8 cellular contexts compared by ENCODE assay signal in the genomic region with DNA sequence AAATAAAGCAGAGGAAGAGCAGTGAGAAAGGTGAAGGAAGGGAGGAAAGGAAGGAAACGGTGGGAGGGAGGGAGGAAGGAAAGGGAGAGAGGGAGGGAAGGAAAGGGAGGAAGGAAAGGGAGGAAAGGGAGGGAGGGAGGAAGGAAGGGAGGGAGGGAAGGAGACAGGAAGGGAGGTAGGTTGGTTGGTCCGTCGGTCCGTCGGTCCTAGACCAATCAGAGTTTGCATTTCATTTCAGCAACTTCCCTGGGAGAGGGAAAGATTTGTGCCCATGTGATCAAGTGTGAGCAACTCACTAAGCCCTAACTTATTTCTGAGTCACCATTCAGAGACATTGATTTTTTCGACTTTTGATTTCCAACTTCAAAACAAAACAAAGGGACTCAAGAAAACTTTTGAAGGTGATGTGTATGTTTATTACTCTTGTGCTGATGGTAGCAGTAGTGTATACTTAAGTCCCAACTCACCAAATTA.
DNase-seq lines count a peak whose midpoint lies in the region; ATAC-seq and TF ChIP-seq lines count a peak whose summit lies in the region.

No MANE protein-coding gene starts in this region.

- H3K79me2 ChIP-seq in MM.1S (ENCODE audit: low read length) = peaks cover 50% of the 10 kb centered on the region

- TF ChIP-seq CTCF in VCaP (conservative IDR thresholded peaks at IDR 0.05) (no peak), MM.1S (IDR thresholded peaks at IDR 0.05; ENCODE audit: low read length) (no peak)

- no peaks in the 10 kb centered on the region for H3K27me3 ChIP-seq in MM.1S (replicated peaks; ENCODE audit: insufficient read depth, low read length)

- H3K9ac ChIP-seq in MM.1S (ENCODE audit: low read length) = no peak overlapping the region

- H3K27ac Mint-ChIP-seq in stimulated activated memory B cell treated with anti-CD40 and anti-IgM and Interleukin-4, amounts not matched to agents 10 μg/mL and 1 μg/mL and 100 μg/mL, for 72 hours = peak overlapping the region; percentile 36

- H3K4me1 ChIP-seq in MM.1S (ENCODE audit: low read length) = no peaks in the 10 kb centered on the region

- no peaks in the 10 kb centered on the region for H3K9me3 ChIP-seq in MM.1S (replicated peaks; ENCODE audit: insufficient read depth, low read length)

- H3K9me3 Mint-ChIP-seq in stimulated activated memory B cell treated with anti-CD40 and anti-IgM and Interleukin-4, amounts not matched to agents 10 μg/mL and 1 μg/mL and 100 μg/mL, for 72 hours = no peaks in the 10 kb centered on the region

- peak overlapping the region; percentile 92 for H3K27ac ChIP-seq in VCaP
- no peak overlapping the region for H3K27ac ChIP-seq in MM.1S (ENCODE audit: low read length)

- no peaks in the 10 kb centered on the region for H3K36me3 ChIP-seq in MM.1S (replicated peaks; ENCODE audit: insufficient read depth, low read length)

- no peak overlapping the region for H3K4me3 Mint-ChIP-seq in stimulated activated memory B cell treated with anti-CD40 and anti-IgM and Interleukin-4, amounts not matched to agents 10 μg/mL and 1 μg/mL and 100 μg/mL, for 72 hours

- H3F3A ChIP-seq in MM.1S (ENCODE audit: insufficient read depth, low read length) = no peaks in the 10 kb centered on the region

- peaks cover 10% of the 10 kb centered on the region for H3K36me3 Mint-ChIP-seq in stimulated activated memory B cell treated with anti-CD40 and anti-IgM and Interleukin-4, amounts not matched to agents 10 μg/mL and 1 μg/mL and 100 μg/mL, for 72 hours

- ATAC-seq in stimulated activated memory B cell treated with anti-CD40 and anti-IgM and Interleukin-4, amounts not matched to agents 10 μg/mL and 1 μg/mL and 100 μg/mL, for 72 hours = no peak
- ATAC-seq in HG03108 (IDR thresholded peaks at IDR 0.05; ENCODE audit: unreplicated experiment) (no peak), HG03139 (IDR thresholded peaks at IDR 0.05; ENCODE audit: unreplicated experiment) (no peak)

- H3K9me2 ChIP-seq in MM.1S (replicated peaks; ENCODE audit: insufficient read depth, low read length) = no peaks in the 10 kb centered on the region

- H3K27me3 Mint-ChIP-seq in stimulated activated memory B cell treated with anti-CD40 and anti-IgM and Interleukin-4, amounts not matched to agents 10 μg/mL and 1 μg/mL and 100 μg/mL, for 72 hours = no peaks in the 10 kb centered on the region

- H3K4me3 ChIP-seq in MM.1S (ENCODE audit: low read length) = no peak overlapping the region

- peaks cover 17% of the 10 kb centered on the region for H3K4me1 Mint-ChIP-seq in stimulated activated memory B cell treated with anti-CD40 and anti-IgM and Interleukin-4, amounts not matched to agents 10 μg/mL and 1 μg/mL and 100 μg/mL, for 72 hours

- peak; percentile 31 for DNase-seq in NCI-H82 (lab: John Stamatoyannopoulos, UW)
- no peak for DNase-seq in NCI-H82 treated with DMSO at 0.1 percent for 48 hours (lab: John Stamatoyannopoulos, UW; ENCODE audit: unreplicated experiment)
- peak; percentile 66 for DNase-seq in foreskin melanocyte
- DNase-seq in MM.1S = no peak

- H3K4me2 ChIP-seq in MM.1S (ENCODE audit: low read depth, low read length) = no peak overlapping the region

- no peak overlapping the region for H2AFZ ChIP-seq in MM.1S (ENCODE audit: low read length)

- no peaks in the 10 kb centered on the region for H4K20me1 ChIP-seq in MM.1S (ENCODE audit: insufficient read depth, low read length)

Comparison
In these comparisons a context has a peak if more than half of its experiments do, and no peak if none do; other contexts are left out.
1. DNase-seq: peak in NCI-H82 (single experiment) and foreskin melanocyte (single experiment); none in NCI-H82 treated with DMSO at 0.1 percent for 48 hours (single experiment) and MM.1S (single experiment).